In the genomic region with DNA sequence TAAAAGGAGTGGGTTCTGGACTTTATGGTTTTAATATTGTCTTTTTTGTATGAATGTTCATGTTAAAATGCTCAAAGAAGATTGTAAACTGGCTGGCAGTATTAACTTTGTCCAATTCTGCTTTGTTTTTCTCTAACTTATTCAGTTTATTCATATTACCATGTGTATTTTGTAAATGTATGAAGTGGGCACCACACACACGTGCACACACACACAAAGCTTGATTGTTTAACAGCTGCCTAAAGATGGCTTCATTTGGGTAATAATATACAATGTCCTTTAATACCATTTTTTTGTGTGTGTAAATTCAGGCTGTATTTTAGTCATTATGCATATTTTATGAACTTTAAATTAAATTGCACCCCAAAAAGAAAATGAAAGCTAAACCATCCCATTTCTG, we compare ENCODE assay signal across 19 cellular contexts. TPM values are rescaled to one million over a fixed set of nuclear protein-coding genes. Genes with fewer than 3 reads are reported as not detected.
"Had no signal": no experiment of that assay in that cellular context is flagged by ENCODE, and none has a peak within 500 bp of the region (broad histone marks: within the 10 kb centered on the region; RNA-seq: fewer than 3 reads in every experiment).

No MANE protein-coding gene starts in this region.

- DNase-seq: cortex of kidney; effector CD4-positive, alpha-beta T cell; gastrocnemius medialis; kidney; left cardiac atrium; left lung; naive thymus-derived CD4-positive, alpha-beta T cell; ovary; right lobe of liver; stimulated activated CD4-positive, alpha-beta T cell treated with anti-CD3 and anti-CD28 coated beads, Interleukin-2, amount 100 ng/mL, for 24 hours; stimulated activated CD4-positive, alpha-beta T cell treated with anti-CD3 and anti-CD28 coated beads, Interleukin-4, amount 100 ng/mL, for 24 hours; stimulated activated naive CD4-positive, alpha-beta T cell treated with Interleukin-2 at 50 U/mL for 16 hours; stomach; transverse colon; upper lobe of right lung had no signal

- H3K27ac ChIP-seq: gastrocnemius medialis, left lung, ovary, right lobe of liver, stomach, thoracic aorta, transverse colon, upper lobe of right lung, vagina had no signal

- H3K9me3 ChIP-seq: gastrocnemius medialis, left lung, ovary, right lobe of liver, stomach, thoracic aorta, transverse colon, upper lobe of right lung, vagina had no signal

- H3K36me3 ChIP-seq: gastrocnemius medialis, left lung, ovary, right lobe of liver, stomach, thoracic aorta, transverse colon, upper lobe of right lung, vagina had no signal

- H3K4me1 ChIP-seq: gastrocnemius medialis, right lobe of liver, transverse colon, upper lobe of right lung, vagina had no signal

- H3K4me3 ChIP-seq: gastrocnemius medialis, left lung, ovary, right lobe of liver, stomach, thoracic aorta, transverse colon, upper lobe of right lung, vagina had no signal

- H3K27me3 ChIP-seq: gastrocnemius medialis, left lung, ovary, right lobe of liver, stomach, upper lobe of right lung, vagina had no signal

- FAIRE-seq: kidney had no signal

RNA-seq across cellular contexts. Expression of gene APCDD1, which starts 11.4 kb away (rescaled TPM):
- total RNA-seq: dermis microvascular lymphatic vessel endothelial cell, lung microvascular endothelial cell had no signal
- polyA plus RNA-seq: naive thymus-derived CD4-positive, alpha-beta T cell had no signal
